In the genomic region with DNA sequence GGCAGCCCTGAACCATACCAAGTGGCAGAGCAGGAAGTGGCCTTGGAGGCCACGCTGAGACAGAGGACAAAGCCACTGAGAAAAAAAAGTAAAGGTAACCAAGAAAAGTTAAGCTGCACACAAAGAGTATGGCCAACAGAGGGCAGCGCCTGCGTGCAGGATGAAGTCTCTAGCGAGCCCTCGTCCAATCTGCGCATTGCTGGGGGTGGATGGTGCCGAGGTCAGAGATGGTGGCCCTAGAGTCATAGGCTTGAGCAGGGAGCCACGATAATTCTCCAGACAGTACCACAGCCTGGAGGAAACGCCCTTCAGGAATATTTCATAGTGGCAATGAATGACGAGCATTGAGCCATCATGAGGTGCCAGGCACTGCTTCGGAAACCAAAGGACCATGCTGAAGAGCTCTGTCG, we compare ENCODE assay signal across 9 cellular contexts. TPM values are rescaled to one million over a fixed set of nuclear protein-coding genes. Genes with fewer than 3 reads are reported as not detected.
A peak's percentile ranks its signal among the peaks of the same experiment; 100 is the strongest.
DNase-seq lines count a peak whose midpoint lies in the region; ATAC-seq, FAIRE-seq and TF ChIP-seq lines count a peak whose summit lies in the region.
"Had no signal": no experiment of that assay in that cellular context is flagged by ENCODE, and none has a peak within 500 bp of the region (broad histone marks: within the 10 kb centered on the region; RNA-seq: fewer than 3 reads in every experiment).

No MANE protein-coding gene starts in this region.

- TF ChIP-seq POLR2A in GM12878 (IDR thresholded peaks at IDR 0.05; ENCODE audit: low read depth, low read length), result no peak

- RAD21 ChIA-PET in GM12878 (lab: Charles Lee; ENCODE audit: unreplicated experiment), result no interaction called here

- H4K20me1 ChIP-seq in GM12878 (ENCODE audit: control insufficient read depth, insufficient read depth) (no peaks in the 10 kb centered on the region), smooth muscle cell (ENCODE audit: low read depth) (no peaks in the 10 kb centered on the region)

- FAIRE-seq in RCC 7860 (lab: Jason Lieb, UNC), result no peak
- peak; percentile 90 for FAIRE-seq in GM12878 (lab: Jason Lieb, UNC)

- H3K27ac Mint-ChIP-seq in immature natural killer cell, result peak overlapping the region in 1 of 6 donors; percentile 51

- TF ChIP-seq EP300 in GM12878 (IDR thresholded peaks at IDR 0.05; ENCODE audit: borderline replicate concordance in 1 of 2, control insufficient read depth in 1 of 2, low read depth in 2 of 2, low read length in 2 of 2), result no peak

- POLR2A ChIA-PET in GM12878 (lab: Charles Lee), result no interaction called here

- peaks cover 8 to 15% of the 10 kb centered on the region in 2 donors for H3K4me1 Mint-ChIP-seq in immature natural killer cell

- peak overlapping the region in 1 of 5 donors; percentile 28 for H3K4me3 Mint-ChIP-seq in immature natural killer cell

- H3K9me3 ChIP-seq in GM12878 (replicated peaks; ENCODE audit: control insufficient read depth, insufficient read depth, low read length) (no peaks in the 10 kb centered on the region), smooth muscle cell (replicated peaks; ENCODE audit: low read depth) (no peaks in the 10 kb centered on the region)

- BruUV-seq in GM12878 (replicated peaks; lab: Mats Ljungman, UMichigan), result no TSS peak

- H3K27me3 Mint-ChIP-seq in immature natural killer cell (ENCODE audit: low read depth in 3 of 3), result peaks cover 0 to 3% (median 0%) of the 10 kb centered on the region in 3 donors

- intact Hi-C loops in GM12878 (cut with micrococcal nuclease; ENCODE audit: unreplicated experiment), result no loop called here

- H3K4me1 ChIP-seq in GM12878 (ENCODE audit: control insufficient read depth, insufficient read depth, low read length), result no peaks in the 10 kb centered on the region
- no peaks in the 10 kb centered on the region for H3K4me1 ChIP-seq in smooth muscle cell (ENCODE audit: low read depth)

- H3K9ac ChIP-seq in GM12878 (ENCODE audit: control insufficient read depth, insufficient read depth, low read length) (no peak overlapping the region), smooth muscle cell (ENCODE audit: low read depth) (no peak overlapping the region)

- H3K4me2 ChIP-seq in GM12878 (ENCODE audit: control insufficient read depth, insufficient read depth) (no peak overlapping the region), smooth muscle cell (no peak overlapping the region)

- TF ChIP-seq CTCF in GM12878 (IDR thresholded peaks at IDR 0.05 in 2 of 3, conservative IDR thresholded peaks at IDR 0.05 in 1 of 3; ENCODE audit: control insufficient read depth in 2 of 3, extremely low read depth in 1 of 3, insufficient read depth in 1 of 3, low read depth in 3 of 3, low read length in 3 of 3) (peak; percentile 70 to 80 (median 71)), smooth muscle cell (IDR thresholded peaks at IDR 0.05; ENCODE audit: borderline replicate concordance, insufficient read depth, poor library complexity, severe bottlenecking) (peak; percentile 46)

- DNase-seq in CD1c-positive myeloid dendritic cell (ENCODE audit: extremely low spot score) (peak; percentile 46), Kasumi-1 (lab: John Stamatoyannopoulos, UW) (peak; percentile 57 to 79), RCC 7860 (ENCODE audit: low spot score) (peak; percentile 28), GM12878 (ENCODE audit: low read depth, low spot score) (no peak), immature natural killer cell (peak in 2 of 3 donors; percentile 43), smooth muscle cell (lab: John Stamatoyannopoulos, UW; ENCODE audit: unreplicated experiment) (no peak)

- H3K4me3 ChIP-seq in GM12878 (no peak overlapping the region), smooth muscle cell (no peak overlapping the region)
- H3K4me3 ChIP-seq: skin epidermis had no signal

- H3K36me3 ChIP-seq in GM12878 (ENCODE audit: control insufficient read depth in 2 of 2, insufficient read depth in 2 of 2, low read length in 1 of 2) (no peaks in the 10 kb centered on the region; a peak in 2 of 4 replicates), smooth muscle cell (ENCODE audit: low read depth) (no peaks in the 10 kb centered on the region)

- H3K27me3 ChIP-seq in GM12878 (replicated peaks in 1 of 2; ENCODE audit: control insufficient read depth in 2 of 2, insufficient read depth in 2 of 2, low read length in 1 of 2) (no peaks in the 10 kb centered on the region), smooth muscle cell (ENCODE audit: low read depth) (no peaks in the 10 kb centered on the region)

- peak; percentile 80 for ATAC-seq in GM19035 (IDR thresholded peaks at IDR 0.05; ENCODE audit: unreplicated experiment)
- peak; percentile 95 for ATAC-seq in GM12878
- ATAC-seq in GM18520 (IDR thresholded peaks at IDR 0.05; ENCODE audit: unreplicated experiment), result no peak

- H2AFZ ChIP-seq in GM12878 (ENCODE audit: control insufficient read depth, low read depth, low read length), result no peak overlapping the region
- H2AFZ ChIP-seq in smooth muscle cell (ENCODE audit: low read depth), result no peak overlapping the region

- no peak overlapping the region for H3K27ac ChIP-seq in GM12878 (ENCODE audit: control insufficient read depth, insufficient read depth)
- no peak overlapping the region for H3K27ac ChIP-seq in smooth muscle cell (ENCODE audit: low read depth)

- in situ Hi-C loops in GM12878 (cut with MboI), result no loop called here

- CTCF ChIA-PET in GM12878 (lab: Yijun Ruan, JAX), result interaction anchor here (0.5 to 1.2 kb wide), 3 partner anchors 9 to 554 kb away, joined by 3 read pairs; no protein-coding TSS in a partner anchor

- H3K9me3 Mint-ChIP-seq in immature natural killer cell, result no peaks in the 10 kb centered on the region

- peak; percentile 81 for TF ChIP-seq RAD21 in GM12878 (IDR thresholded peaks at IDR 0.05; ENCODE audit: insufficient read depth, low read depth, low read length)

- no peaks in the 10 kb centered on the region for H3F3A ChIP-seq in smooth muscle cell (ENCODE audit: low read depth)

- H3K79me2 ChIP-seq in GM12878 (ENCODE audit: control insufficient read depth, insufficient read depth, low read length) (no peaks in the 10 kb centered on the region), smooth muscle cell (ENCODE audit: low read depth) (no peaks in the 10 kb centered on the region)

- SMC1A ChIA-PET in GM12878 (lab: Charles Lee; ENCODE audit: uncharacterized antibody, unreplicated experiment), result interaction anchor here (1.2 to 1.4 kb wide), 2 partner anchors 14 to 16 kb away, joined by 3 to 4 read pairs; no protein-coding TSS in a partner anchor

- no peaks in the 10 kb centered on the region for H3K36me3 Mint-ChIP-seq in immature natural killer cell

- 18% methylated on average over 12 of the region's 12 CpGs for WGBS in GM12878 (ENCODE audit: insufficient coverage, insufficient replicate concordance, low lambda C conversion rate, missing lambda C conversion rate)
- WGBS in smooth muscle cell (ENCODE audit: low lambda C conversion rate), result 41% methylated on average over 12 of the region's 12 CpGs

TF ChIP-seq in GM12878, 131 proteins besides CTCF, POLR2A, EP300 and RAD21 (continues in another document):
- TF ChIP-seq SMC3 (IDR thresholded peaks at IDR 0.05; ENCODE audit: borderline replicate concordance, low read length) (peak; percentile 68), MXI1 (IDR thresholded peaks at IDR 0.05; ENCODE audit: low read depth, low read length) (no peak), YY1 (IDR thresholded peaks at IDR 0.05; ENCODE audit: low read depth, low read length) (0 out of 2 replicates have a peak, but pooled peaks have one; percentile 8), RB1 (IDR thresholded peaks at IDR 0.05; ENCODE audit: borderline replicate concordance) (no peak), KDM1A (IDR thresholded peaks at IDR 0.05; ENCODE audit: borderline replicate concordance) (no peak), TCF7 (IDR thresholded peaks at IDR 0.05; ENCODE audit: borderline replicate concordance) (no peak)

RNA-seq across cellular contexts. Expression of gene ATP6V0E2, which starts 9.7 kb away (rescaled TPM):
- 16.9 and 18.7 TPM in 2 replicates for total RNA-seq in GM12878 (2013; cell fraction: nucleolus; rRNA removed)
- total RNA-seq in GM12878 (2014; rRNA removed) (30.8 and 37.5 TPM in 2 replicates), GM12878 (2014; rRNA removed; fragmentation: Illumina TruSeq; extraction: Trizol) (14.1 and 16.3 TPM in 2 replicates), GM12878 (2021) (33.2 and 37.0 TPM in 2 replicates), smooth muscle cell (1.3 and 4.6 TPM in 2 replicates)
- polyA plus RNA-seq in GM12878 (2011; ENCODE audit: low read depth), result 7.2 TPM
- polyA plus RNA-seq in GM12878 (2011; rRNA removed) (6.6 and 11.4 TPM in 2 replicates), GM12878 (2014; fragmentation: Illumina TruSeq; extraction: Trizol) (8.7 and 18.3 TPM in 2 replicates), GM12878 (2014; fragmentation: Nextera tagmentation; extraction: Ambion mirVana) (1 to 10 TPM; 1.5 to 1.8 TPM), GM12878 (2014; rRNA removed) (39.3 and 42.9 TPM in 2 replicates), GM12878 (2016; fragmentation: Nextera tagmentation; extraction: Ambion mirVana) (10 to 100 TPM; 51.0 to 54.7 TPM), immature natural killer cell (10 to 100 TPM; 72.8 to 80.5 (median 73.9) TPM), smooth muscle cell (4.6 and 20.0 TPM in 2 replicates)
- polyA plus RNA-seq in GM12878 (2011; cell fraction: cytosol; rRNA removed), result 30.1 and 36.5 TPM in 2 replicates
- 53.6 and 72.8 TPM in 2 replicates for polyA plus RNA-seq in GM12878 (2011; cell fraction: nucleus; rRNA removed)
- polyA plus RNA-seq in GM12878 (2012), result 15.1 and 21.7 TPM in 2 replicates
- 6.5 and 13.9 TPM in 2 replicates for polyA minus RNA-seq in GM12878 (2011; rRNA and poly(A)+ RNA removed)
- polyA minus RNA-seq in GM12878 (2011; cell fraction: cytosol; rRNA and poly(A)+ RNA removed), result 8.4 and 16.0 TPM in 2 replicates
- 10.8 and 14.8 TPM in 2 replicates for polyA minus RNA-seq in GM12878 (2011; cell fraction: nucleus; rRNA and poly(A)+ RNA removed)

RNA-seq across cellular contexts. Expression of gene ZNF862, which starts 45.3 kb away (rescaled TPM):
- total RNA-seq in GM12878 (2013; cell fraction: nucleolus; rRNA removed), result 22.3 and 23.9 TPM in 2 replicates
- total RNA-seq in GM12878 (2014; rRNA removed), result 3.2 and 3.6 TPM in 2 replicates
- total RNA-seq in GM12878 (2014; rRNA removed; fragmentation: Illumina TruSeq; extraction: Trizol), result 3.3 and 4.0 TPM in 2 replicates
- 6.3 and 7.8 TPM in 2 replicates for total RNA-seq in GM12878 (2021)
- 3.2 TPM for polyA plus RNA-seq in GM12878 (2011; ENCODE audit: low read depth)
- polyA plus RNA-seq in GM12878 (2011; rRNA removed), result 7.1 and 7.7 TPM in 2 replicates
- polyA plus RNA-seq in GM12878 (2011; cell fraction: cytosol; rRNA removed), result 6.1 and 8.1 TPM in 2 replicates
- 16.4 and 24.9 TPM in 2 replicates for polyA plus RNA-seq in GM12878 (2011; cell fraction: nucleus; rRNA removed)
- polyA plus RNA-seq in GM12878 (2012), result 7.5 and 8.5 TPM in 2 replicates
- polyA plus RNA-seq in GM12878 (2014; fragmentation: Illumina TruSeq; extraction: Trizol), result 4.3 and 5.9 TPM in 2 replicates
- 1 to 10 TPM in 1 of 2 experiments, under 1 TPM in 1; 0.49 to 1.3 TPM for polyA plus RNA-seq in GM12878 (2014; fragmentation: Nextera tagmentation; extraction: Ambion mirVana)
- 4.6 and 5.7 TPM in 2 replicates for polyA plus RNA-seq in GM12878 (2014; rRNA removed)
- 1 to 10 TPM; 2.5 to 2.7 TPM for polyA plus RNA-seq in GM12878 (2016; fragmentation: Nextera tagmentation; extraction: Ambion mirVana)
- 7.8 and 10.7 TPM in 2 replicates for polyA minus RNA-seq in GM12878 (2011; rRNA and poly(A)+ RNA removed)
- polyA minus RNA-seq in GM12878 (2011; cell fraction: cytosol; rRNA and poly(A)+ RNA removed), result 1.1 and 2.1 TPM in 2 replicates
- polyA minus RNA-seq in GM12878 (2011; cell fraction: nucleus; rRNA and poly(A)+ RNA removed), result 13.1 and 14.8 TPM in 2 replicates
- polyA plus RNA-seq in immature natural killer cell, result 1 to 10 TPM; 1.9 to 5.5 (median 2.5) TPM
- total RNA-seq in smooth muscle cell, result 10.2 and 10.6 TPM in 2 replicates
- 3.2 and 5.4 TPM in 2 replicates for polyA plus RNA-seq in smooth muscle cell

Comparison
In these comparisons a context has a peak if more than half of its experiments do, and no peak if none do; other contexts are left out.
1. DNase-seq: peak in CD1c-positive myeloid dendritic cell (single experiment), Kasumi-1 (2 of 2), RCC 7860 (single experiment) and immature natural killer cell (2 of 3); none in GM12878 (single experiment) and smooth muscle cell (single experiment).